ENCODE assay signal across 7 cellular contexts in the genomic region with DNA sequence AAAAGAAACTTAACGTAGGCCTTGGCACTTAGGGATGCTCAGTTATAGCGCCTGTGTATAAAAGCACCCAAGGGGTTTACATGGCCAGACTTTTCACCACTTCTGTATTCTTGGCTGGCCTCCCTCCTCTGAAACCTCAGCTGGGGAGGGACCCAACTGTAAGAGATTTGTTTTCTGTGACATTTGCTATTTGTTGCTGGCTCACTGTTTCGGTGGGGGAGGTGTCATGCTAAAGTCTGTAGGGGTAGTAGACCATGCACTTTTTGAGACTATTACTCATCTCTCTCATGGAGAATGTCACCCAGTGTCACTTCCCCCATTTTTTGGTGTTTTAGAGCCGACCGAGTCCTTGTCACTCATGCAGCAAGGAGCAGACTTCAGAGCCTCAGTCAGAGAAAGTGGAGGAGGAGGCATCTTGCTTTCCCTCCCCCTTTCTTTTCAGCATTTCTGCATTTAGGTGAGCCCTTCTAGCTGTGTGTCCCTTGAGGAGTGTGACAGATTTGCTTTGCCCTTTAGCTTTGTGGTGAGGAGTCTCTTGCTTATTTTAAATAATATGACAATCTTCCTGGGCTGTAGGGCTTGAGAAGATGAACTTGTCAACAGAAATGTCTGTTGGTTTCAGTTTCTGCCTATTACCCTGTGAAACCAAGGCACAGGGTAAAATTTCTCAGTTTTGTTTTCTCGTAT.
DNase-seq lines count a peak whose midpoint lies in the region; ATAC-seq and TF ChIP-seq lines count a peak whose summit lies in the region.

No MANE protein-coding gene starts in this region.

- H3K4me1 ChIP-seq in lower lobe of right lung (no peaks in the 10 kb centered on the region), adrenal gland (replicated peaks in 1 of 2) (no peaks in the 10 kb centered on the region), HAP-1 (no peaks in the 10 kb centered on the region)

- H3K27me3 ChIP-seq in lower lobe of right lung (ENCODE audit: low read depth) (no peaks in the 10 kb centered on the region), H7 (ENCODE audit: control insufficient read depth, insufficient read depth, low read length) (no peaks in the 10 kb centered on the region), adrenal gland (no peaks in the 10 kb centered on the region), HAP-1 (ENCODE audit: low read depth) (no peaks in the 10 kb centered on the region)

- H3K4me3 ChIP-seq in lower lobe of right lung (no peak overlapping the region), H7 (ENCODE audit: insufficient read depth, low read depth, low read length) (no peak overlapping the region), adrenal gland (no peak overlapping the region), HAP-1 (no peak overlapping the region)

- H3K27me3 Mint-ChIP-seq in activated B cell treated with CpG ODN at 0.5 μM for 24 hours, result no peaks in the 10 kb centered on the region

- H3K9me3 Mint-ChIP-seq in activated B cell treated with CpG ODN at 0.5 μM for 24 hours, result no peaks in the 10 kb centered on the region

- H3K4me3 Mint-ChIP-seq in activated B cell treated with CpG ODN at 0.5 μM for 24 hours, result peak overlapping the region; percentile 77

- ATAC-seq in GM19328 (IDR thresholded peaks at IDR 0.05; ENCODE audit: unreplicated experiment) (peak; percentile 90), HG03060 (IDR thresholded peaks at IDR 0.05; ENCODE audit: low read depth, unreplicated experiment) (peak; percentile 92), activated B cell treated with CpG ODN at 0.5 μM for 24 hours (ENCODE audit: low read depth) (peak; percentile 84), lower lobe of right lung (peak; percentile 23 to 48)

- no peaks in the 10 kb centered on the region for H3K36me3 ChIP-seq in lower lobe of right lung
- H3K36me3 ChIP-seq in H7 (replicated peaks; ENCODE audit: control insufficient read depth, insufficient read depth, low read length), result no peaks in the 10 kb centered on the region
- no peaks in the 10 kb centered on the region for H3K36me3 ChIP-seq in adrenal gland (replicated peaks in 1 of 2)
- no peaks in the 10 kb centered on the region for H3K36me3 ChIP-seq in HAP-1 (replicated peaks)

- H3K4me1 Mint-ChIP-seq in activated B cell treated with CpG ODN at 0.5 μM for 24 hours, result peaks cover 47% of the 10 kb centered on the region

- 69 to 81% (median 76%) methylated on average over 6 of the region's 6 CpGs for WGBS in adrenal gland, 4 donors

- H3K36me3 Mint-ChIP-seq in activated B cell treated with CpG ODN at 0.5 μM for 24 hours (ENCODE audit: low read depth), result no peaks in the 10 kb centered on the region

- H3K27ac ChIP-seq in lower lobe of right lung, result peak overlapping the region; percentile 41
- H3K27ac ChIP-seq in adrenal gland, result no peak overlapping the region

- in situ Hi-C loops in HAP-1 (cut with MboI; ENCODE audit: low sequenced_read_pairs), result no loop called here

- no peaks in the 10 kb centered on the region for H3K9me3 ChIP-seq in lower lobe of right lung
- no peaks in the 10 kb centered on the region for H3K9me3 ChIP-seq in adrenal gland (replicated peaks in 1 of 3)
- peaks cover 3% of the 10 kb centered on the region; the same call in 1 of the 2 replicates for H3K9me3 ChIP-seq in HAP-1

- DNase-seq in activated B cell treated with CpG ODN at 0.5 μM for 24 hours (peak; percentile 45), lower lobe of right lung (no peak), H7 (no peak), adrenal gland (no peak), HAP-1 (ENCODE audit: low spot score in 2 of 2) (no peak)

- peak overlapping the region; percentile 96 for H3K27ac Mint-ChIP-seq in activated B cell treated with CpG ODN at 0.5 μM for 24 hours

- CTCF ChIA-PET in activated B cell treated with CpG ODN at 0.5 μM for 24 hours (lab: Charles Lee), result interaction anchor here (0.6 to 4.4 kb wide), 11 partner anchors 24 to 611 kb away, joined by 3 to 33 read pairs (median 4); no protein-coding TSS in a partner anchor

- TF ChIP-seq POLR2A in adrenal gland (IDR thresholded peaks at IDR 0.05), result no peak

- POLR2A ChIA-PET in activated B cell treated with CpG ODN at 0.5 μM for 24 hours (lab: Charles Lee), result interaction anchor here (0.6 to 3.8 kb wide), 34 partner anchors 26 to 1365 kb away, joined by 3 to 48 read pairs (median 5); a partner anchor contains a TSS

- intact Hi-C loops in activated B cell treated with CpG ODN at 0.5 μM for 24 hours (cut with micrococcal nuclease), result loop anchor here (1.0 to 5.0 kb wide), 22 partner anchors 41 to 1438 kb away; a partner anchor contains a TSS
- intact Hi-C loops in lower lobe of right lung (cut with DNase I), result no loop called here
- intact Hi-C loops in adrenal gland (cut with DNase I), result no loop called here

- TF ChIP-seq CTCF in activated B cell treated with CpG ODN at 0.5 μM for 24 hours (IDR thresholded peaks at IDR 0.05), result no peak
- TF ChIP-seq CTCF in lower lobe of right lung (IDR thresholded peaks at IDR 0.05), result no peak
- no peak for TF ChIP-seq CTCF in adrenal gland (IDR thresholded peaks at IDR 0.05)

Comparison
In these comparisons a context has a peak if more than half of its experiments do, and no peak if none do; other contexts are left out.
1. ATAC-seq: peak in every context shown above with its lines; median percentile 92 in HG03060; 90 in GM19328; 84 in activated B cell treated with CpG ODN at 0.5 μM for 24 hours; 36 in lower lobe of right lung.